ENCODE assay signal across 20 cellular contexts in genomic region chr2:233373316-233373715, GRCh38.
"Had no signal": no experiment of that assay in that cellular context is flagged by ENCODE, and none has a peak within 500 bp of the region (broad histone marks: within the 10 kb centered on the region; RNA-seq: fewer than 3 reads in every experiment).

No MANE protein-coding gene starts in this region.

- H3K4me3 ChIP-seq: coronary artery, esophagus muscularis mucosa, gastroesophageal sphincter, lower lobe of right lung, mucosa of descending colon, ovary, psoas muscle, right atrium auricular region, uterus had no signal

- ATAC-seq: gastroesophageal sphincter; lower lobe of right lung; naive thymus-derived CD4-positive, alpha-beta T cell; psoas muscle; stimulated activated naive B cell treated with anti-CD40 and anti-IgM and Interleukin-4, amounts not matched to agents 10 μg/mL and 1 μg/mL and 100 μg/mL, for 72 hours had no signal

- H3K27ac Mint-ChIP-seq: activated CD4-positive, alpha-beta memory T cell treated with anti-CD3 and anti-CD28 coated beads for 36 hours; activated naive CD4-positive, alpha-beta T cell treated with anti-CD3 and anti-CD28 coated beads for 36 hours; stimulated activated naive B cell treated with anti-CD40 and anti-IgM and Interleukin-4, amounts not matched to agents 10 μg/mL and 1 μg/mL and 100 μg/mL, for 72 hours had no signal

- H3K9me3 Mint-ChIP-seq: activated CD4-positive, alpha-beta memory T cell treated with anti-CD3 and anti-CD28 coated beads for 36 hours; activated naive CD4-positive, alpha-beta T cell treated with anti-CD3 and anti-CD28 coated beads for 36 hours; naive thymus-derived CD4-positive, alpha-beta T cell; stimulated activated naive B cell treated with anti-CD40 and anti-IgM and Interleukin-4, amounts not matched to agents 10 μg/mL and 1 μg/mL and 100 μg/mL, for 72 hours; T-helper 1 cell treated with Interleukin-12 subunit alpha and Interleukin-12 subunit beta and Interleukin-4 antibody, amounts not matched to agents 30 μg/mL and 1 μg/mL, for 36 hours had no signal

- H3K27ac ChIP-seq: coronary artery, esophagus muscularis mucosa, gastroesophageal sphincter, lower lobe of right lung, ovary, psoas muscle, right atrium auricular region, uterus had no signal

- H3K27me3 Mint-ChIP-seq: activated CD4-positive, alpha-beta memory T cell treated with anti-CD3 and anti-CD28 coated beads for 36 hours; naive thymus-derived CD4-positive, alpha-beta T cell; stimulated activated naive B cell treated with anti-CD40 and anti-IgM and Interleukin-4, amounts not matched to agents 10 μg/mL and 1 μg/mL and 100 μg/mL, for 72 hours had no signal

- H3K4me3 Mint-ChIP-seq: activated CD4-positive, alpha-beta memory T cell treated with anti-CD3 and anti-CD28 coated beads for 36 hours; activated naive CD4-positive, alpha-beta T cell treated with anti-CD3 and anti-CD28 coated beads for 36 hours; naive thymus-derived CD4-positive, alpha-beta T cell; stimulated activated naive B cell treated with anti-CD40 and anti-IgM and Interleukin-4, amounts not matched to agents 10 μg/mL and 1 μg/mL and 100 μg/mL, for 72 hours; T-helper 1 cell treated with Interleukin-12 subunit alpha and Interleukin-12 subunit beta and Interleukin-4 antibody, amounts not matched to agents 30 μg/mL and 1 μg/mL, for 36 hours had no signal

- H3K9me3 ChIP-seq: esophagus muscularis mucosa, gastroesophageal sphincter, lower lobe of right lung, mucosa of descending colon, ovary, psoas muscle, right atrium auricular region, uterus had no signal

- DNase-seq: activated CD4-positive, alpha-beta memory T cell treated with anti-CD3 and anti-CD28 coated beads for 36 hours; activated CD4-positive, alpha-beta T cell treated with anti-CD3 and anti-CD28 coated beads for 48 hours; activated naive CD4-positive, alpha-beta T cell treated with anti-CD3 and anti-CD28 coated beads for 36 hours; activated T-cell treated with anti-CD3 and anti-CD28 coated beads, Interleukin-2, amount 50 U/mL, for 48 hours; amygdala; head of caudate nucleus; lower lobe of right lung; mesendoderm; mucosa of descending colon; naive thymus-derived CD4-positive, alpha-beta T cell; ovary; psoas muscle; stimulated activated naive B cell treated with anti-CD40 and anti-IgM and Interleukin-4, amounts not matched to agents 10 μg/mL and 1 μg/mL and 100 μg/mL, for 72 hours; trophoblast cell; uterus had no signal

- H3K36me3 ChIP-seq: ovary, right atrium auricular region, uterus had no signal

- H3K27me3 ChIP-seq: esophagus muscularis mucosa, gastroesophageal sphincter, ovary, right atrium auricular region, uterus had no signal

- H3K4me1 ChIP-seq: lower lobe of right lung, right atrium auricular region, uterus had no signal
